ENCODE assay signal across 9 cellular contexts in genomic region chr19:38710928-38711725, GRCh38. TPM values are rescaled to one million over a fixed set of nuclear protein-coding genes. Genes with fewer than 3 reads are reported as not detected.
DNase-seq lines count a peak whose midpoint lies in the region; ATAC-seq and TF ChIP-seq lines count a peak whose summit lies in the region.
"Had no signal": no experiment of that assay in that cellular context is flagged by ENCODE, and none has a peak within 500 bp of the region (broad histone marks: within the 10 kb centered on the region; RNA-seq: fewer than 3 reads in every experiment).

No MANE protein-coding gene starts in this region.

- no peak overlapping the region for H3K4me3 ChIP-seq in adipocyte (ENCODE audit: low read length)
- H3K4me3 ChIP-seq in left lung = no peak overlapping the region

- H3K9me3 ChIP-seq in adipocyte (ENCODE audit: control insufficient read depth, low read length) (no peaks in the 10 kb centered on the region), left lung (no peaks in the 10 kb centered on the region)

- DNase-seq in AG08395 (ENCODE audit: low spot score) (peak; percentile 34), adipocyte (ENCODE audit: low read depth) (no peak), left ventricle myocardium superior (peak; percentile 66), sciatic nerve (ENCODE audit: low spot score) (no peak), T1000 (lab: John Stamatoyannopoulos, UW) (no peak), left lung (no peak)
- DNase-seq in activated T-helper 1 cell treated with anti-CD3 and anti-CD28 coated beads, Interleukin-12 subunit alpha, Interleukin-12 subunit beta, Interleukin-2, Interleukin-4 antibody, amounts not matched to agents 30 ng/mL and 10 ng/mL and 1 ng/mL, durations not matched to agents 14 hours and 24 hours and 36 hours (ENCODE audit: low spot score) = no peak
- DNase-seq: NCI-H1048 had no signal

- H3K4me1 ChIP-seq in adipocyte (ENCODE audit: control insufficient read depth, insufficient read depth, low read length) (peaks cover 34% of the 10 kb centered on the region), left lung (peaks cover 11 to 49% of the 10 kb centered on the region in 2 donors)

- H3K9ac ChIP-seq in adipocyte (ENCODE audit: low read length) = peak overlapping the region; percentile 12

- H3K27ac ChIP-seq in left lung = peak overlapping the region in 1 of 2 donors; percentile 39

- no peaks in the 10 kb centered on the region for H3K4me1 Mint-ChIP-seq in activated T-helper 1 cell treated with anti-CD3 and anti-CD28 coated beads, Interleukin-12 subunit alpha, Interleukin-12 subunit beta, Interleukin-2, Interleukin-4 antibody, amounts not matched to agents 30 ng/mL and 10 ng/mL and 1 ng/mL, durations not matched to agents 14 hours and 24 hours and 36 hours (ENCODE audit: low read depth)

- H3K36me3 Mint-ChIP-seq in activated T-helper 1 cell treated with anti-CD3 and anti-CD28 coated beads, Interleukin-12 subunit alpha, Interleukin-12 subunit beta, Interleukin-2, Interleukin-4 antibody, amounts not matched to agents 30 ng/mL and 10 ng/mL and 1 ng/mL, durations not matched to agents 14 hours and 24 hours and 36 hours (ENCODE audit: low read depth) = peaks cover 41% of the 10 kb centered on the region

- TF ChIP-seq CTCF in left lung (IDR thresholded peaks at IDR 0.05) = no peak

- H3K27ac Mint-ChIP-seq in activated T-helper 1 cell treated with anti-CD3 and anti-CD28 coated beads, Interleukin-12 subunit alpha, Interleukin-12 subunit beta, Interleukin-2, Interleukin-4 antibody, amounts not matched to agents 30 ng/mL and 10 ng/mL and 1 ng/mL, durations not matched to agents 14 hours and 24 hours and 36 hours = no peak overlapping the region

- no peak overlapping the region for H3K4me3 Mint-ChIP-seq in activated T-helper 1 cell treated with anti-CD3 and anti-CD28 coated beads, Interleukin-12 subunit alpha, Interleukin-12 subunit beta, Interleukin-2, Interleukin-4 antibody, amounts not matched to agents 30 ng/mL and 10 ng/mL and 1 ng/mL, durations not matched to agents 14 hours and 24 hours and 36 hours

- intact Hi-C loops in left ventricle myocardium superior (cut with micrococcal nuclease) = no loop called here
- intact Hi-C loops in sciatic nerve (cut with DNase I) = no loop called here
- intact Hi-C loops in left lung (cut with DNase I) = loop anchor here in 1 of 2 donors (10.0 kb wide), 1 partner anchor 56 kb away; no protein-coding TSS in a partner anchor
- intact Hi-C loops in activated T-helper 1 cell treated with anti-CD3 and anti-CD28 coated beads, Interleukin-12 subunit alpha, Interleukin-12 subunit beta, Interleukin-2, Interleukin-4 antibody, amounts not matched to agents 30 ng/mL and 10 ng/mL and 1 ng/mL, durations not matched to agents 14 hours and 24 hours and 36 hours (cut with micrococcal nuclease) = no loop called here

- H3K27me3 ChIP-seq in adipocyte (replicated peaks; ENCODE audit: control insufficient read depth, insufficient read depth, low read length) = no peaks in the 10 kb centered on the region
- no peaks in the 10 kb centered on the region for H3K27me3 ChIP-seq in left lung

- H3K9me3 Mint-ChIP-seq in activated T-helper 1 cell treated with anti-CD3 and anti-CD28 coated beads, Interleukin-12 subunit alpha, Interleukin-12 subunit beta, Interleukin-2, Interleukin-4 antibody, amounts not matched to agents 30 ng/mL and 10 ng/mL and 1 ng/mL, durations not matched to agents 14 hours and 24 hours and 36 hours = no peaks in the 10 kb centered on the region

- H3K36me3 ChIP-seq in adipocyte (ENCODE audit: control insufficient read depth, insufficient read depth, low read length, severe bottlenecking) (peaks cover 86% of the 10 kb centered on the region), left lung (peaks cover 0 to 100% of the 10 kb centered on the region in 2 donors)

- ATAC-seq in left ventricle myocardium superior (no peak), sciatic nerve (peak; percentile 48), SK-N-SH treated with all-trans-retinoic acid at 6 μM for 48 hours (no peak; the same call in none of the 3 replicates), left lung (no peak)

- H3K27me3 Mint-ChIP-seq in activated T-helper 1 cell treated with anti-CD3 and anti-CD28 coated beads, Interleukin-12 subunit alpha, Interleukin-12 subunit beta, Interleukin-2, Interleukin-4 antibody, amounts not matched to agents 30 ng/mL and 10 ng/mL and 1 ng/mL, durations not matched to agents 14 hours and 24 hours and 36 hours (ENCODE audit: insufficient read depth) = peaks cover 2% of the 10 kb centered on the region

TF ChIP-seq in SK-N-SH treated with all-trans-retinoic acid at 6 μM for 48 hours, 23 proteins besides CTCF, POLR2A, EP300 and RAD21 (continues in another document):
- TF ChIP-seq GLIS3 (CRISPR knock-in tag; IDR thresholded peaks at IDR 0.05) (no peak), ISL1 (CRISPR knock-in tag; IDR thresholded peaks at IDR 0.05) (no peak), ZNF70 (CRISPR knock-in tag; IDR thresholded peaks at IDR 0.05) (no peak), ZC3H10 (CRISPR knock-in tag; IDR thresholded peaks at IDR 0.05) (no peak), CSRNP3 (CRISPR knock-in tag; IDR thresholded peaks at IDR 0.05) (no peak), SNAI2 (CRISPR knock-in tag; IDR thresholded peaks at IDR 0.05) (no peak), TOX (CRISPR knock-in tag; IDR thresholded peaks at IDR 0.05; ENCODE audit: borderline replicate concordance) (no peak), ZNF8 (CRISPR knock-in tag; IDR thresholded peaks at IDR 0.05) (no peak), ZFP30 (CRISPR knock-in tag; IDR thresholded peaks at IDR 0.05) (no peak), ARNTL (CRISPR knock-in tag; IDR thresholded peaks at IDR 0.05; ENCODE audit: borderline replicate concordance, low read depth) (no peak), CREB5 (CRISPR knock-in tag; IDR thresholded peaks at IDR 0.05; ENCODE audit: low read depth) (no peak), BACH2 (CRISPR knock-in tag; IDR thresholded peaks at IDR 0.05; ENCODE audit: borderline replicate concordance) (no peak), CSDC2 (CRISPR knock-in tag; IDR thresholded peaks at IDR 0.05) (no peak), RARB (CRISPR knock-in tag; IDR thresholded peaks at IDR 0.05) (no peak)
- TF ChIP-seq, protein P1, sequence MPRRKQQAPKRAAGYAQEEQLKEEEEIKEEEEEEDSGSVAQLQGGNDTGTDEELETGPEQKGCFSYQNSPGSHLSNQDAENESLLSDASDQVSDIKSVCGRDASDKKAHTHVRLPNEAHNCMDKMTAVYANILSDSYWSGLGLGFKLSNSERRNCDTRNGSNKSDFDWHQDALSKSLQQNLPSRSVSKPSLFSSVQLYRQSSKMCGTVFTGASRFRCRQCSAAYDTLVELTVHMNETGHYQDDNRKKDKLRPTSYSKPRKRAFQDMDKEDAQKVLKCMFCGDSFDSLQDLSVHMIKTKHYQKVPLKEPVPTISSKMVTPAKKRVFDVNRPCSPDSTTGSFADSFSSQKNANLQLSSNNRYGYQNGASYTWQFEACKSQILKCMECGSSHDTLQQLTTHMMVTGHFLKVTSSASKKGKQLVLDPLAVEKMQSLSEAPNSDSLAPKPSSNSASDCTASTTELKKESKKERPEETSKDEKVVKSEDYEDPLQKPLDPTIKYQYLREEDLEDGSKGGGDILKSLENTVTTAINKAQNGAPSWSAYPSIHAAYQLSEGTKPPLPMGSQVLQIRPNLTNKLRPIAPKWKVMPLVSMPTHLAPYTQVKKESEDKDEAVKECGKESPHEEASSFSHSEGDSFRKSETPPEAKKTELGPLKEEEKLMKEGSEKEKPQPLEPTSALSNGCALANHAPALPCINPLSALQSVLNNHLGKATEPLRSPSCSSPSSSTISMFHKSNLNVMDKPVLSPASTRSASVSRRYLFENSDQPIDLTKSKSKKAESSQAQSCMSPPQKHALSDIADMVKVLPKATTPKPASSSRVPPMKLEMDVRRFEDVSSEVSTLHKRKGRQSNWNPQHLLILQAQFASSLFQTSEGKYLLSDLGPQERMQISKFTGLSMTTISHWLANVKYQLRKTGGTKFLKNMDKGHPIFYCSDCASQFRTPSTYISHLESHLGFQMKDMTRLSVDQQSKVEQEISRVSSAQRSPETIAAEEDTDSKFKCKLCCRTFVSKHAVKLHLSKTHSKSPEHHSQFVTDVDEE (CRISPR knock-in tag; IDR thresholded peaks at IDR 0.05) = no peak

RNA-seq across cellular contexts. Expression of gene CAPN12, which starts 33.1 kb away (rescaled TPM):
- total RNA-seq in left ventricle myocardium superior (not detected), sciatic nerve (5.6 TPM), left lung (1 to 10 TPM; 1.7 to 4.5 TPM)
- total RNA-seq in activated T-helper 1 cell treated with anti-CD3 and anti-CD28 coated beads, Interleukin-12 subunit alpha, Interleukin-12 subunit beta, Interleukin-2, Interleukin-4 antibody, amounts not matched to agents 30 ng/mL and 10 ng/mL and 1 ng/mL, durations not matched to agents 14 hours and 24 hours and 36 hours = 1.1 and 2.5 TPM in 2 replicates

Comparison
In these comparisons a context has a peak if more than half of its experiments do, and no peak if none do; other contexts are left out.
1. DNase-seq: peak in AG08395 (single experiment) and left ventricle myocardium superior (single experiment); none in adipocyte (single experiment), sciatic nerve (single experiment), T1000 (single experiment), left lung (0 of 2) and activated T-helper 1 cell treated with anti-CD3 and anti-CD28 coated beads, Interleukin-12 subunit alpha, Interleukin-12 subunit beta, Interleukin-2, Interleukin-4 antibody, amounts not matched to agents 30 ng/mL and 10 ng/mL and 1 ng/mL, durations not matched to agents 14 hours and 24 hours and 36 hours (single experiment).